ENCODE assay signal across 1 cellular context in the genomic region with DNA sequence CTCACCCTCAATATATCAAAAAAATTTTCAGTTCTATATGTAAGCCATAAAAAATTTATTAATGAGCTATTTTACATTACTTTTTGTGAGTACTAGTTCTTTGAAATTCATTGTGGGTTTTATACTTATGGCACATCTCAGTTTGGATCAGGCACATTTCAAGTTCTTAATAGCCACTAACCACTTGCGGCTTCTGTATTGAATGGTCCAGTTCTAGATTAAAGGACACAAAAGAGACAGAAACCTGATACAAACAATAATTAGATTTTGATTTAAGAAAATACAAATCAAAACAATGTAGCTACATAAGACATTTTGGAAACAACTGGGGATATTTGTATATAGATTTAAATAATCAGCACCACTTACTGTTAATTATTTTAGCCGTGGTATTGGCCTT.
A peak's percentile ranks its signal among the peaks of the same experiment; 100 is the strongest.
TF ChIP-seq lines count a peak whose summit lies in the region.

No MANE protein-coding gene starts in this region.

TF ChIP-seq in HepG2, 621 proteins besides CTCF, POLR2A, EP300 and RAD21:
- TF ChIP-seq, protein P1, sequence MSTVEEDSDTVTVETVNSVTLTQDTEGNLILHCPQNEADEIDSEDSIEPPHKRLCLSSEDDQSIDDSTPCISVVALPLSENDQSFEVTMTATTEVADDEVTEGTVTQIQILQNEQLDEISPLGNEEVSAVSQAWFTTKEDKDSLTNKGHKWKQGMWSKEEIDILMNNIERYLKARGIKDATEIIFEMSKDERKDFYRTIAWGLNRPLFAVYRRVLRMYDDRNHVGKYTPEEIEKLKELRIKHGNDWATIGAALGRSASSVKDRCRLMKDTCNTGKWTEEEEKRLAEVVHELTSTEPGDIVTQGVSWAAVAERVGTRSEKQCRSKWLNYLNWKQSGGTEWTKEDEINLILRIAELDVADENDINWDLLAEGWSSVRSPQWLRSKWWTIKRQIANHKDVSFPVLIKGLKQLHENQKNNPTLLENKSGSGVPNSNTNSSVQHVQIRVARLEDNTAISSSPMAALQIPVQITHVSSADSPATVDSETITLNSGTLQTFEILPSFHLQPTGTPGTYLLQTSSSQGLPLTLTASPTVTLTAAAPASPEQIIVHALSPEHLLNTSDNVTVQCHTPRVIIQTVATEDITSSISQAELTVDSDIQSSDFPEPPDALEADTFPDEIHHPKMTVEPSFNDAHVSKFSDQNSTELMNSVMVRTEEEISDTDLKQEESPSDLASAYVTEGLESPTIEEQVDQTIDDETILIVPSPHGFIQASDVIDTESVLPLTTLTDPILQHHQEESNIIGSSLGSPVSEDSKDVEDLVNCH (CRISPR knock-in tag; IDR thresholded peaks at IDR 0.05), result no peak
- no peak for TF ChIP-seq ZNF441 (CRISPR knock-in tag; IDR thresholded peaks at IDR 0.05; ENCODE audit: borderline replicate concordance)
- TF ChIP-seq ZFAT (CRISPR knock-in tag; conservative IDR thresholded peaks at IDR 0.05), result no peak
- TF ChIP-seq MAZ (IDR thresholded peaks at IDR 0.05; ENCODE audit: borderline replicate concordance, low read depth, low read length), result no peak
- no peak for TF ChIP-seq MAZ (CRISPR knock-in tag; IDR thresholded peaks at IDR 0.05; ENCODE audit: low read depth)
- TF ChIP-seq ZNF816 (CRISPR knock-in tag; IDR thresholded peaks at IDR 0.05; ENCODE audit: borderline replicate concordance), result no peak
- peak; percentile 22 for TF ChIP-seq PCBP2 (optimal IDR thresholded peaks at IDR 0.05; ENCODE audit: low read depth, low read length, poor library complexity, severe bottlenecking)
- TF ChIP-seq, protein P2, sequence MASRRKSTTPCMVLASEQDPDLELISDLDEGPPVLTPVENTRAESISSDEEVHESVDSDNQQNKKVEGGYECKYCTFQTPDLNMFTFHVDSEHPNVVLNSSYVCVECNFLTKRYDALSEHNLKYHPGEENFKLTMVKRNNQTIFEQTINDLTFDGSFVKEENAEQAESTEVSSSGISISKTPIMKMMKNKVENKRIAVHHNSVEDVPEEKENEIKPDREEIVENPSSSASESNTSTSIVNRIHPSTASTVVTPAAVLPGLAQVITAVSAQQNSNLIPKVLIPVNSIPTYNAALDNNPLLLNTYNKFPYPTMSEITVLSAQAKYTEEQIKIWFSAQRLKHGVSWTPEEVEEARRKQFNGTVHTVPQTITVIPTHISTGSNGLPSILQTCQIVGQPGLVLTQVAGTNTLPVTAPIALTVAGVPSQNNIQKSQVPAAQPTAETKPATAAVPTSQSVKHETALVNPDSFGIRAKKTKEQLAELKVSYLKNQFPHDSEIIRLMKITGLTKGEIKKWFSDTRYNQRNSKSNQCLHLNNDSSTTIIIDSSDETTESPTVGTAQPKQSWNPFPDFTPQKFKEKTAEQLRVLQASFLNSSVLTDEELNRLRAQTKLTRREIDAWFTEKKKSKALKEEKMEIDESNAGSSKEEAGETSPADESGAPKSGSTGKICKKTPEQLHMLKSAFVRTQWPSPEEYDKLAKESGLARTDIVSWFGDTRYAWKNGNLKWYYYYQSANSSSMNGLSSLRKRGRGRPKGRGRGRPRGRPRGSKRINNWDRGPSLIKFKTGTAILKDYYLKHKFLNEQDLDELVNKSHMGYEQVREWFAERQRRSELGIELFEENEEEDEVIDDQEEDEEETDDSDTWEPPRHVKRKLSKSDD (CRISPR knock-in tag; IDR thresholded peaks at IDR 0.05; ENCODE audit: low read depth), result no peak
- no peak for TF ChIP-seq ZNF331 (CRISPR knock-in tag; IDR thresholded peaks at IDR 0.05)
- no peak for TF ChIP-seq ZNF510 (CRISPR knock-in tag; IDR thresholded peaks at IDR 0.05; ENCODE audit: low read depth)
- TF ChIP-seq, protein P3, sequence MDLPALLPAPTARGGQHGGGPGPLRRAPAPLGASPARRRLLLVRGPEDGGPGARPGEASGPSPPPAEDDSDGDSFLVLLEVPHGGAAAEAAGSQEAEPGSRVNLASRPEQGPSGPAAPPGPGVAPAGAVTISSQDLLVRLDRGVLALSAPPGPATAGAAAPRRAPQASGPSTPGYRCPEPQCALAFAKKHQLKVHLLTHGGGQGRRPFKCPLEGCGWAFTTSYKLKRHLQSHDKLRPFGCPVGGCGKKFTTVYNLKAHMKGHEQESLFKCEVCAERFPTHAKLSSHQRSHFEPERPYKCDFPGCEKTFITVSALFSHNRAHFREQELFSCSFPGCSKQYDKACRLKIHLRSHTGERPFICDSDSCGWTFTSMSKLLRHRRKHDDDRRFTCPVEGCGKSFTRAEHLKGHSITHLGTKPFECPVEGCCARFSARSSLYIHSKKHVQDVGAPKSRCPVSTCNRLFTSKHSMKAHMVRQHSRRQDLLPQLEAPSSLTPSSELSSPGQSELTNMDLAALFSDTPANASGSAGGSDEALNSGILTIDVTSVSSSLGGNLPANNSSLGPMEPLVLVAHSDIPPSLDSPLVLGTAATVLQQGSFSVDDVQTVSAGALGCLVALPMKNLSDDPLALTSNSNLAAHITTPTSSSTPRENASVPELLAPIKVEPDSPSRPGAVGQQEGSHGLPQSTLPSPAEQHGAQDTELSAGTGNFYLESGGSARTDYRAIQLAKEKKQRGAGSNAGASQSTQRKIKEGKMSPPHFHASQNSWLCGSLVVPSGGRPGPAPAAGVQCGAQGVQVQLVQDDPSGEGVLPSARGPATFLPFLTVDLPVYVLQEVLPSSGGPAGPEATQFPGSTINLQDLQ (CRISPR knock-in tag; IDR thresholded peaks at IDR 0.05), result no peak
- TF ChIP-seq ZNF879 (CRISPR knock-in tag; IDR thresholded peaks at IDR 0.05), result no peak
- no peak for TF ChIP-seq FOXC1 (CRISPR knock-in tag; IDR thresholded peaks at IDR 0.05; ENCODE audit: borderline replicate concordance)
- no peak for TF ChIP-seq ZNF343 (CRISPR knock-in tag; IDR thresholded peaks at IDR 0.05)
- peak; percentile 96 for TF ChIP-seq HNRNPK (IDR thresholded peaks at IDR 0.05; ENCODE audit: low read depth, low read length, poor library complexity, severe bottlenecking)
- no peak for TF ChIP-seq ZNF160 (CRISPR knock-in tag; IDR thresholded peaks at IDR 0.05)
- TF ChIP-seq NR3C1 (CRISPR knock-in tag; IDR thresholded peaks at IDR 0.05), result no peak
